Comparison of ENCODE assay signal across 11 cellular contexts in genomic region chr10:80421369-80422220, GRCh38. TPM values are rescaled to one million over a fixed set of nuclear protein-coding genes. Genes with fewer than 3 reads are reported as not detected.
DNase-seq lines count a peak whose midpoint lies in the region; ATAC-seq lines count a peak whose summit lies in the region.
"Had no signal": no experiment of that assay in that cellular context is flagged by ENCODE, and none has a peak within 500 bp of the region (broad histone marks: within the 10 kb centered on the region; RNA-seq: fewer than 3 reads in every experiment).

No MANE protein-coding gene starts in this region.

- ATAC-seq in GM19372 (IDR thresholded peaks at IDR 0.05; ENCODE audit: low read depth, unreplicated experiment) (peak; percentile 93), HG02973 (IDR thresholded peaks at IDR 0.05; ENCODE audit: unreplicated experiment) (peak; percentile 86)
- ATAC-seq: activated naive CD4-positive, alpha-beta T cell treated with anti-CD3 and anti-CD28 coated beads, Interleukin-2, amount 50 U/mL, for 72 hours had no signal

- H3K27me3 ChIP-seq in BLaER1 treated with 17β-estradiol and CSF1 and Interleukin-3, amounts not matched to agents 10 nM and 100 nM, result no peaks in the 10 kb centered on the region

- peaks cover 0 to 14% (median 0%) of the 10 kb centered on the region in 11 experiments; a peak in 4 of 22 replicates for H4K20me1 ChIP-seq in BLaER1 treated with 17β-estradiol and CSF1 and Interleukin-3, amounts not matched to agents 10 nM and 100 nM

- H3K9ac ChIP-seq in BLaER1 treated with 17β-estradiol and CSF1 and Interleukin-3, amounts not matched to agents 10 nM and 100 nM, result peak overlapping the region in 1 of 11 experiments; percentile 39; a peak in 1 of 22 replicates

- no peaks in the 10 kb centered on the region for H3K9me3 ChIP-seq in BLaER1 treated with 17β-estradiol and CSF1 and Interleukin-3, amounts not matched to agents 10 nM and 100 nM (replicated peaks in 1 of 11)

- H3K27ac ChIP-seq in BLaER1 treated with 17β-estradiol and CSF1 and Interleukin-3, amounts not matched to agents 10 nM and 100 nM, result peak overlapping the region in 5 of 11 experiments; percentile 0 to 49 (median 37); a peak in 5 of 22 replicates

- H3K4me2 ChIP-seq in BLaER1 treated with 17β-estradiol and CSF1 and Interleukin-3, amounts not matched to agents 10 nM and 100 nM, result peak overlapping the region; percentile 34 to 71 (median 53); a peak in 20 of 22 replicates

- DNase-seq in NCI-H526 (lab: John Stamatoyannopoulos, UW), result peak; percentile 43 to 68
- no peak for DNase-seq in foreskin melanocyte
- DNase-seq in iPS-NIHi11 (ENCODE audit: low spot score), result no peak
- no peak for DNase-seq in NCI-H446 treated with DMSO at 0.1 percent for 48 hours (lab: John Stamatoyannopoulos, UW)
- DNase-seq in posterior vena cava (ENCODE audit: low spot score), result no peak
- DNase-seq: NCI-H1436 treated with DMSO at 0.1 percent for 48 hours, T-helper 1 cell had no signal

- H3K4me1 ChIP-seq in BLaER1 treated with 17β-estradiol and CSF1 and Interleukin-3, amounts not matched to agents 10 nM and 100 nM, result peaks cover 15 to 31% (median 23%) of the 10 kb centered on the region in 10 experiments

- peaks cover 26 to 74% (median 56%) of the 10 kb centered on the region in 11 experiments for H3K36me3 ChIP-seq in BLaER1 treated with 17β-estradiol and CSF1 and Interleukin-3, amounts not matched to agents 10 nM and 100 nM

- no peak overlapping the region for H3K4me3 ChIP-seq in BLaER1 treated with 17β-estradiol and CSF1 and Interleukin-3, amounts not matched to agents 10 nM and 100 nM

- intact Hi-C loops in posterior vena cava (cut with DNase I), result loop anchor here in 1 of 2 donors (10.0 kb wide), 1 partner anchor 727 kb away; no protein-coding TSS in a partner anchor

RNA-seq across cellular contexts. Expression of gene PRXL2A, which starts 13.2 kb away (rescaled TPM):
- 10 to 100 TPM; 22.1 to 23.2 TPM for total RNA-seq in posterior vena cava

RNA-seq across cellular contexts. Expression of gene TSPAN14, which starts 32.5 kb away (rescaled TPM):
- 10 to 100 TPM; 56.6 to 57.4 TPM for total RNA-seq in posterior vena cava

Comparison
In these comparisons a context has a peak if more than half of its experiments do, and no peak if none do; other contexts are left out.
1. DNase-seq: peak in NCI-H526 (2 of 2); none in foreskin melanocyte (single experiment), iPS-NIHi11 (single experiment), NCI-H446 treated with DMSO at 0.1 percent for 48 hours (single experiment) and posterior vena cava (single experiment).